8 cellular contexts compared by ENCODE assay signal in the genomic region with DNA sequence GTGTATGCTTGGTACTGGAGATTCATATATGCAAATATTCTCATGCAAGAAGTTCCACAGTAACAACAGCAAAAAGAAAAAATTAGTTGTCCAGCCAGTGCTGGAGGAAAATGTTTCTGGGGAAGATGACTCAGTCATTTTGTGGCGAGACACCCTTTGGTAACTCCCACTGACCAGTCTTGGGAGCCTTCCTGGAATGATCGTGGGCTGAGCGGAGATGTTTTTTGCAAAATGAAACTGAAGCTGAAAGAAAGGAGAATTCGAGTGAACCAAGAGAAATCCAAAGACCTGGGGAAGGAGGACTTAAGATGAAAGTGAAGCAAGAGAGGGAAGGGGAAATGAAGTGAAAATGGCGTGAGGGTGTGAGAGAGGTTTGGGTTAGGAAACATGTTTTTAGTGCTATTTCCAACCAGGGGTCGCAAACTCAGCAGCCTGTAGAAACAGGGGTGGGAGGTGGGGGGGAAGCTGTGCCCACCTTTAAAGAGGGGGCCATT. TPM values are rescaled to one million over a fixed set of nuclear protein-coding genes. Genes with fewer than 3 reads are reported as not detected.
DNase-seq lines count a peak whose midpoint lies in the region; ATAC-seq lines count a peak whose summit lies in the region.

No MANE protein-coding gene starts in this region.

- peaks cover 25% of the 10 kb centered on the region for H3K27me3 Mint-ChIP-seq in CD4-positive, CD25-positive, alpha-beta regulatory T cell

- peaks cover 6% of the 10 kb centered on the region for H3K27me3 ChIP-seq in CD4-positive, CD25-positive, alpha-beta regulatory T cell (ENCODE audit: control insufficient read depth, insufficient read depth, low read length)
- no peaks in the 10 kb centered on the region for H3K27me3 ChIP-seq in adipocyte (replicated peaks; ENCODE audit: control insufficient read depth, insufficient read depth, low read length)

- no peaks in the 10 kb centered on the region for H3K36me3 Mint-ChIP-seq in CD4-positive, CD25-positive, alpha-beta regulatory T cell

- H3K9ac ChIP-seq in adipocyte (ENCODE audit: low read length): peak overlapping the region; percentile 90

- ATAC-seq in CD4-positive, CD25-positive, alpha-beta regulatory T cell (ENCODE audit: low read depth in 2 of 2): no peak
- no peak for ATAC-seq in left colon

- no peak for DNase-seq in CD4-positive, CD25-positive, alpha-beta regulatory T cell
- DNase-seq in MV-4-11 (lab: John Stamatoyannopoulos, UW) (peak; percentile 94), adipocyte (ENCODE audit: low read depth) (peak; percentile 95), iris pigment epithelial cell (ENCODE audit: low read depth) (peak; percentile 98), NCI-H1105 treated with DMSO at 0.1 percent for 48 hours (lab: John Stamatoyannopoulos, UW) (no peak), left colon (no peak), NCI-H1694 (lab: John Stamatoyannopoulos, UW) (no peak)
- peak; percentile 63 for DNase-seq in stimulated activated CD4-positive, alpha-beta T cell treated with anti-CD3 and anti-CD28 coated beads, Interleukin-4, amount 100 ng/mL, for 24 hours

- H3K4me1 Mint-ChIP-seq in CD4-positive, CD25-positive, alpha-beta regulatory T cell: peaks cover 0 to 13% (median 6%) of the 10 kb centered on the region in 4 donors

- H3K36me3 ChIP-seq in CD4-positive, CD25-positive, alpha-beta regulatory T cell (ENCODE audit: control insufficient read depth, insufficient read depth, low read length): no peaks in the 10 kb centered on the region
- peaks cover 16% of the 10 kb centered on the region for H3K36me3 ChIP-seq in adipocyte (ENCODE audit: control insufficient read depth, insufficient read depth, low read length, severe bottlenecking)

- H3K27ac ChIP-seq in CD4-positive, CD25-positive, alpha-beta regulatory T cell (ENCODE audit: insufficient read depth, low read length, poor library complexity, severe bottlenecking): no peak overlapping the region

- intact Hi-C loops in left colon (cut with DNase I, micrococcal nuclease): no loop called here

- H3K9me3 Mint-ChIP-seq in CD4-positive, CD25-positive, alpha-beta regulatory T cell: peaks cover 0 to 2% (median 0%) of the 10 kb centered on the region in 7 donors

- H3K27ac Mint-ChIP-seq in CD4-positive, CD25-positive, alpha-beta regulatory T cell: peak overlapping the region in 1 of 3 donors; percentile 86

- H3K9me3 ChIP-seq in CD4-positive, CD25-positive, alpha-beta regulatory T cell (ENCODE audit: control insufficient read depth in 2 of 2, low read length in 2 of 2): no peaks in the 10 kb centered on the region
- no peaks in the 10 kb centered on the region for H3K9me3 ChIP-seq in adipocyte (ENCODE audit: control insufficient read depth, low read length)

- no peaks in the 10 kb centered on the region for H3K4me1 ChIP-seq in CD4-positive, CD25-positive, alpha-beta regulatory T cell (ENCODE audit: control insufficient read depth, insufficient read depth, low read length, poor library complexity, severe bottlenecking)
- H3K4me1 ChIP-seq in adipocyte (ENCODE audit: control insufficient read depth, insufficient read depth, low read length): peaks cover 63% of the 10 kb centered on the region

- peak overlapping the region in 1 of 4 donors; percentile 52 for H3K4me3 Mint-ChIP-seq in CD4-positive, CD25-positive, alpha-beta regulatory T cell

- peak overlapping the region; percentile 26 for H3K4me3 ChIP-seq in CD4-positive, CD25-positive, alpha-beta regulatory T cell (ENCODE audit: low read depth, low read length)
- peak overlapping the region; percentile 82 for H3K4me3 ChIP-seq in adipocyte (ENCODE audit: low read length)

RNA-seq across cellular contexts. Expression of a gene that starts 5.2 kb away (rescaled TPM):
- 0.15 TPM for total RNA-seq in CD4-positive, CD25-positive, alpha-beta regulatory T cell
- polyA plus RNA-seq in CD4-positive, CD25-positive, alpha-beta regulatory T cell: 1 to 10 TPM in 1 of 4 donors, under 1 TPM in 2, not detected in 1; 0.18 to 1.1 (median 0.21) TPM
- 10 to 100 TPM; 40.4 to 42.7 TPM for total RNA-seq in left colon

RNA-seq across cellular contexts. Expression of a gene that starts 49.1 kb away (rescaled TPM):
- not detected for total RNA-seq in CD4-positive, CD25-positive, alpha-beta regulatory T cell
- polyA plus RNA-seq in CD4-positive, CD25-positive, alpha-beta regulatory T cell: under 1 TPM in 1 of 4 donors, not detected in 3; 0.25 TPM
- total RNA-seq in left colon: 1 to 10 TPM; 8.4 to 9.1 TPM

RNA-seq across cellular contexts. Expression of a gene that starts 51.6 kb away (rescaled TPM):
- total RNA-seq in CD4-positive, CD25-positive, alpha-beta regulatory T cell: 13.1 TPM
- polyA plus RNA-seq in CD4-positive, CD25-positive, alpha-beta regulatory T cell: 10 to 100 TPM; 17.1 to 19.3 (median 18.6) TPM
- total RNA-seq in left colon: 10 to 100 TPM; 25.9 to 29.6 TPM

Comparison
In these comparisons a context has a peak if more than half of its experiments do, and no peak if none do; other contexts are left out.
1. DNase-seq: peak in MV-4-11 (single experiment), adipocyte (single experiment), iris pigment epithelial cell (single experiment) and stimulated activated CD4-positive, alpha-beta T cell treated with anti-CD3 and anti-CD28 coated beads, Interleukin-4, amount 100 ng/mL, for 24 hours (single experiment); none in CD4-positive, CD25-positive, alpha-beta regulatory T cell (0 of 3), NCI-H1105 treated with DMSO at 0.1 percent for 48 hours (single experiment), left colon (0 of 2) and NCI-H1694 (single experiment).
2. RNA of a gene that starts 5.2 kb away (total RNA-seq): 40.4 to 42.7 TPM in left colon; 0.15 TPM in CD4-positive, CD25-positive, alpha-beta regulatory T cell (single experiment); every median in the first group is over 10 times any median in the second.